1 cellular context compared by ENCODE assay signal in the genomic region with DNA sequence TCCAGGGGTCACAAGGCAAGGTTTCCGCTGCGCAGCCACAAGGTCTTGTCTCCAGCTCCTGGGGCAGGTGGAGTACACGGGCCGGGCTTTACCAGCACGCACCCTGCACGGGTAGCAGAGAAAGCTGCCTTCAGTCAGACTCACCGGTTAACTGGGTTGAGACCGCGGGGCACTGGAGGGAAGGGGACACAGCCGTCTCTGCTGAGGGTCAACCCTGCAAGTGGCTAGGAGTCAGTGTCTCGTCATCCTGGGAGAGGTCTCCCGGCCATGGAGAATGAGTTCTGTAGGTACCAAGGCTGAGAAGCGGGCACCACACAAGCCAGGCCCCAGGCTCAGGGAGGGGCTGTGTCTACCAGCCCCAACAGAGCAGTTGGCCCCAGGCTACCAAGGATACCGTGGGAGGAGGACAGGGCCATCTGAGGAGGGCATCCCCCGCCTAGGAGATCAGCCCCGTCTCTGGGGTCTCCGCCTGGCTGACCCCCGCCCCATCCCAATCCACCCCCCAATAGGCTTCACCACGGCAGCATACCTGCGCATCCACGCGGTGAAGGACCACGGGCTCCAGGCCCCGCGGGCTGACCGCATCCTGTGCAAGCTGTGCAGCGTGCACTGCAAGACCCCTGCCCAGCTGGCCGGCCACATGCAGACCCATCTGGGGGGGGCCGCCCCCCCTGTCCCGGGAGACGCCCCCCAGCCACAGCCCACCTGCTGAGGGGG.
TF ChIP-seq lines count a peak whose summit lies in the region.

No MANE protein-coding gene starts in this region.

TF ChIP-seq in GM12878, 131 proteins besides CTCF, POLR2A, EP300 and RAD21:
- 0 out of 2 replicates have a peak, but pooled peaks have one; percentile 11 for TF ChIP-seq POLR2AphosphoS2 (IDR thresholded peaks at IDR 0.05; ENCODE audit: low read depth, low read length)
- TF ChIP-seq BACH1 (IDR thresholded peaks at IDR 0.05; ENCODE audit: borderline replicate concordance): no peak
TF ChIP-seq in GM12878: peak in this region for 1.
